19 cellular contexts compared by ENCODE assay signal in the genomic region with DNA sequence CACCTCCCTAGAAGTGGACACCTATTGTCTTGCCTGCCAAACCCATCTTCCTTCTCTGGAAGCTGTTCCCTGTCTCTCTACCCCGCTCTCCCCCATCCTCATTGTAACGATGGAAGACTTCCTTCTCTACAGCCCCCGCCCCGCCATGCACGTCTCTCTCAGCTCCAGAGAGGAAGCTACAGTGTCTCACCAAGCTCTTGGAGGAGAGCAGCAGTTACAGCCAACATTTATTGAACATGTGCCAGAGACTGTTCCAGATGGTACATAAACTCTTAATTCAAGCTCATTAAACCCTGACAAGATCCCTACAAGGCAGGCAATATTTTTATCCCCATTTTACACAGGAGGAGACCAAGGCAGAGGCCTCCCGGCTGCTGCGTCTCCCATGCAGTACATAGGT. TPM values are rescaled to one million over a fixed set of nuclear protein-coding genes. Genes with fewer than 3 reads are reported as not detected.
DNase-seq lines count a peak whose midpoint lies in the region; ATAC-seq, FAIRE-seq and TF ChIP-seq lines count a peak whose summit lies in the region.
"Had no signal": no experiment of that assay in that cellular context is flagged by ENCODE, and none has a peak within 500 bp of the region (broad histone marks: within the 10 kb centered on the region; RNA-seq: fewer than 3 reads in every experiment).

No MANE protein-coding gene starts in this region.

- intact Hi-C loops in Right ventricle myocardium superior (cut with DNase I), result no loop called here
- intact Hi-C loops in dendritic cell treated with granulocyte-macrophage colony-stimulating factor and Interleukin-4, amounts not matched to agents 40 ng/mL and 50 ng/mL, for 4 days (cut with micrococcal nuclease), result no loop called here
- intact Hi-C loops in uterus (cut with DNase I; ENCODE audit: low total_unique reads), result no loop called here
- intact Hi-C loops in CD4-positive, alpha-beta T cell (cut with DNase I, micrococcal nuclease), result no loop called here

- no peak overlapping the region for H3K27ac ChIP-seq in right atrium auricular region
- H3K27ac ChIP-seq in uterus, result peak overlapping the region; percentile 17 to 64
- H3K27ac ChIP-seq in CD4-positive, alpha-beta T cell (ENCODE audit: low read depth, low read length), result no peak overlapping the region
- H3K27ac ChIP-seq: body of pancreas, neural progenitor cell had no signal

- peak; percentile 41 for ATAC-seq in Right ventricle myocardium superior (ENCODE audit: poor library complexity)
- no peak for ATAC-seq in CD4-positive, alpha-beta T cell (ENCODE audit: poor library complexity)
- ATAC-seq: body of pancreas, K562 had no signal

- CTCF ChIA-PET in CD4-positive, alpha-beta T cell (lab: Charles Lee), result interaction anchor here (1.2 kb wide), 1 partner anchor 11 kb away, joined by 7 read pairs; no protein-coding TSS in a partner anchor

- no peaks in the 10 kb centered on the region for H3K36me3 Mint-ChIP-seq in dendritic cell treated with granulocyte-macrophage colony-stimulating factor and Interleukin-4, amounts not matched to agents 40 ng/mL and 50 ng/mL, for 4 days (ENCODE audit: low read depth)
- H3K36me3 Mint-ChIP-seq in CD4-positive, alpha-beta T cell (ENCODE audit: low read depth), result no peaks in the 10 kb centered on the region
- H3K36me3 Mint-ChIP-seq: neural progenitor cell had no signal

- peaks cover 12% of the 10 kb centered on the region for H3K4me1 Mint-ChIP-seq in dendritic cell treated with granulocyte-macrophage colony-stimulating factor and Interleukin-4, amounts not matched to agents 40 ng/mL and 50 ng/mL, for 4 days (ENCODE audit: low read depth)
- H3K4me1 Mint-ChIP-seq in CD4-positive, alpha-beta T cell (ENCODE audit: low read depth), result no peaks in the 10 kb centered on the region

- no peak overlapping the region for H3K4me3 Mint-ChIP-seq in dendritic cell treated with granulocyte-macrophage colony-stimulating factor and Interleukin-4, amounts not matched to agents 40 ng/mL and 50 ng/mL, for 4 days
- no peak overlapping the region for H3K4me3 Mint-ChIP-seq in CD4-positive, alpha-beta T cell
- H3K4me3 Mint-ChIP-seq: neural progenitor cell had no signal

- H3K9me3 ChIP-seq in right atrium auricular region (no peaks in the 10 kb centered on the region), uterus (no peaks in the 10 kb centered on the region)
- no peaks in the 10 kb centered on the region for H3K9me3 ChIP-seq in CD4-positive, alpha-beta T cell (ENCODE audit: control insufficient read depth, low read length)
- H3K9me3 ChIP-seq: body of pancreas, SK-N-SH had no signal

- DNase-seq in Right ventricle myocardium superior (no peak), right atrium auricular region (ENCODE audit: low spot score) (no peak), NCI-H524 (lab: John Stamatoyannopoulos, UW) (peak; percentile 57 to 79), uterus (peak in 1 of 2 donors; percentile 71), frontal cortex (ENCODE audit: low spot score in 2 of 2) (no peak), putamen (ENCODE audit: low spot score) (no peak)
- no peak for DNase-seq in CD4-positive, alpha-beta T cell
- DNase-seq: activated CD4-positive, CD25-positive, alpha-beta regulatory T cell; activated naive CD4-positive, alpha-beta T cell; body of pancreas; DMS53; NCI-H2029 treated with DMSO at 0.1 percent for 48 hours; SK-N-SH; stimulated activated naive CD4-positive, alpha-beta T cell treated with Interleukin-2 at 50 U/mL for 16 hours had no signal

- POLR2A ChIA-PET in CD4-positive, alpha-beta T cell (lab: Charles Lee), result no interaction called here

- FAIRE-seq in frontal cortex (lab: Jason Lieb, UNC), result no peak
- FAIRE-seq: H54, K562 had no signal

- no peak for TF ChIP-seq POLR2A in uterus (IDR thresholded peaks at IDR 0.05)

- peaks cover 0 to 5% of the 10 kb centered on the region in 2 donors for H3K4me1 ChIP-seq in right atrium auricular region
- peaks cover 0 to 8% of the 10 kb centered on the region in 2 donors for H3K4me1 ChIP-seq in uterus
- H3K4me1 ChIP-seq: body of pancreas, neural progenitor cell had no signal

- TF ChIP-seq CTCF in right atrium auricular region (IDR thresholded peaks at IDR 0.05) (no peak), uterus (IDR thresholded peaks at IDR 0.05) (no peak)
- TF ChIP-seq CTCF in CD4-positive, alpha-beta T cell (IDR thresholded peaks at IDR 0.05), result no peak

- no peaks in the 10 kb centered on the region for H3K9me3 Mint-ChIP-seq in dendritic cell treated with granulocyte-macrophage colony-stimulating factor and Interleukin-4, amounts not matched to agents 40 ng/mL and 50 ng/mL, for 4 days
- H3K9me3 Mint-ChIP-seq in CD4-positive, alpha-beta T cell, result no peaks in the 10 kb centered on the region
- H3K9me3 Mint-ChIP-seq: neural progenitor cell had no signal

- peak overlapping the region; percentile 24 for H3K27ac Mint-ChIP-seq in dendritic cell treated with granulocyte-macrophage colony-stimulating factor and Interleukin-4, amounts not matched to agents 40 ng/mL and 50 ng/mL, for 4 days
- H3K27ac Mint-ChIP-seq in CD4-positive, alpha-beta T cell, result no peak overlapping the region
- H3K27ac Mint-ChIP-seq: neural progenitor cell had no signal

- peaks cover 13% of the 10 kb centered on the region for H3K27me3 Mint-ChIP-seq in dendritic cell treated with granulocyte-macrophage colony-stimulating factor and Interleukin-4, amounts not matched to agents 40 ng/mL and 50 ng/mL, for 4 days
- H3K27me3 Mint-ChIP-seq in CD4-positive, alpha-beta T cell, result no peaks in the 10 kb centered on the region

- H3K4me3 ChIP-seq in right atrium auricular region, result no peak overlapping the region
- no peak overlapping the region for H3K4me3 ChIP-seq in uterus
- H3K4me3 ChIP-seq: body of pancreas, K562, neural progenitor cell had no signal

- H3K36me3 ChIP-seq in right atrium auricular region, result no peaks in the 10 kb centered on the region
- H3K36me3 ChIP-seq in uterus, result no peaks in the 10 kb centered on the region
- H3K36me3 ChIP-seq: neural progenitor cell had no signal

- no peaks in the 10 kb centered on the region for H3K27me3 ChIP-seq in right atrium auricular region
- H3K27me3 ChIP-seq in uterus, result no peaks in the 10 kb centered on the region
- H3K27me3 ChIP-seq in CD4-positive, alpha-beta T cell (ENCODE audit: control insufficient read depth, insufficient read depth, low read length), result no peaks in the 10 kb centered on the region
- H3K27me3 ChIP-seq: body of pancreas, neural progenitor cell had no signal

RNA-seq across cellular contexts. Expression of gene MCHR1, which starts 15.1 kb away (rescaled TPM):
- 0.54 TPM for total RNA-seq in Right ventricle myocardium superior
- 1 to 10 TPM in 1 of 2 donors, not detected in 1; 2.0 TPM for total RNA-seq in right atrium auricular region
- 1 to 10 TPM; 1.0 to 2.4 (median 1.7) TPM for total RNA-seq in uterus
- total RNA-seq in frontal cortex, result 1.2 TPM
- not detected for total RNA-seq in CD4-positive, alpha-beta T cell
- total RNA-seq: body of pancreas, K562, lung microvascular endothelial cell had no signal

RNA-seq across cellular contexts. Expression of gene MRTFA, which starts 57.9 kb away (rescaled TPM):
- total RNA-seq in Right ventricle myocardium superior (26.4 TPM), right atrium auricular region (10 to 100 TPM; 45.8 to 55.2 TPM), uterus (100 to 1,000 TPM in 1 of 4 donors, 10 to 100 TPM in 3; 32.6 to 173 (median 76.1) TPM), frontal cortex (24.9 TPM)
- 10 to 100 TPM; 55.3 to 58.9 TPM for total RNA-seq in CD4-positive, alpha-beta T cell

Comparison
In these comparisons a context has a peak if more than half of its experiments do, and no peak if none do; other contexts are left out.
1. DNase-seq: peak in NCI-H524 (2 of 2); none in Right ventricle myocardium superior (single experiment), right atrium auricular region (single experiment), frontal cortex (0 of 2), CD4-positive, alpha-beta T cell (0 of 10) and putamen (single experiment).
2. H3K27ac ChIP-seq: peak in uterus (2 of 2); none in right atrium auricular region (0 of 2) and CD4-positive, alpha-beta T cell (single experiment).